31 cellular contexts compared by ENCODE assay signal in the genomic region with DNA sequence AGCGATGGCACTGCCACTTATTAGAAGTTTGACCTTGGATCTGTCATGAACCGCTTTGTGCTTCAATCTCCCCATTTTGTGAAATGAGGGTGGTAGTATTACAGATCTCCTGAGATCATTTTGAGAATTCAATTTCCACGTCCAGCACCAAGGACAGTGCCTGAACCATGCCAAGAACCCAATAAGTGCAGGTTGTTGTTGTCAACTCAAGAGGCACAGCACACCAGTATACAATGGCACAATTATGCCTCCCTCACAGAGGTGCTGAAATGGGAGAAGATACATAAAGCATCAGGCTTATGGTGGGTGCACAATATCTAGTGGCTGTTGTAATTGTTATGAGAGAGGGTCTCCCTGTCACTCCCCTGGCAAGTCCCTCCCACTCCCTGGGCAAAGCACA.
A peak's percentile ranks its signal among the peaks of the same experiment; 100 is the strongest.
DNase-seq lines count a peak whose midpoint lies in the region; ATAC-seq, FAIRE-seq and TF ChIP-seq lines count a peak whose summit lies in the region.
"Had no signal": no experiment of that assay in that cellular context is flagged by ENCODE, and none has a peak within 500 bp of the region (broad histone marks: within the 10 kb centered on the region; RNA-seq: fewer than 3 reads in every experiment).

No MANE protein-coding gene starts in this region.

- H3K9me3 Mint-ChIP-seq in activated CD8-positive, alpha-beta T cell treated with anti-CD3 and anti-CD28 coated beads for 36 hours: no peaks in the 10 kb centered on the region
- H3K9me3 Mint-ChIP-seq: activated T-helper 2 cell treated with anti-CD3 and anti-CD28 coated beads, Interferon-gamma antibody, Interleukin-2, Interleukin-4, amounts not matched to agents 10 μg/mL and 5 μg/mL and 100 μg/mL, durations not matched to agents 14 hours and 24 hours and 36 hours; brain; T-helper 2 cell treated with Interferon-gamma antibody and Interleukin-4, amounts not matched to agents 5 μg/mL and 100 μg/mL, for 36 hours had no signal

- peak; percentile 18 for DNase-seq in ACHN
- no peak for DNase-seq in HTR-8/SVneo (ENCODE audit: insufficient read length, low spot score)
- DNase-seq in dermis blood vessel endothelial cell: peak; percentile 7
- DNase-seq in 8988T: no peak
- no peak for DNase-seq in NCI-H524 (lab: John Stamatoyannopoulos, UW)
- no peak for DNase-seq in activated CD4-positive, alpha-beta T cell treated with anti-CD3 and anti-CD28 coated beads, Interleukin-2, amount 50 U/mL, for 4 hours
- no peak for DNase-seq in activated CD8-positive, alpha-beta T cell treated with anti-CD3 and anti-CD28 coated beads for 36 hours
- DNase-seq: activated CD4-positive, alpha-beta T cell treated with anti-CD3 and anti-CD28 coated beads for 4 hours; activated CD8-positive, alpha-beta memory T cell treated with anti-CD3 and anti-CD28 coated beads for 24 hours; activated naive CD4-positive, alpha-beta T cell treated with anti-CD3 and anti-CD28 coated beads, Interleukin-2, amount 50 U/mL, for 16 hours; activated T-cell treated with anti-CD3 and anti-CD28 coated beads for 4 hours; amniotic stem cell; DMS153; gastrocnemius medialis; GOT3; naive thymus-derived CD8-positive, alpha-beta T cell; NCI-H146; NCI-H2107; NCI-H446 treated with DMSO at 0.1 percent for 48 hours; occipital lobe; psoas muscle; SHP77; sigmoid colon; stimulated activated CD4-positive, alpha-beta T cell treated with anti-CD3 and anti-CD28 coated beads, Interleukin-4, amount 100 ng/mL, for 24 hours; transverse colon had no signal

- H3K4me1 Mint-ChIP-seq in activated CD8-positive, alpha-beta T cell treated with anti-CD3 and anti-CD28 coated beads for 36 hours (ENCODE audit: low read depth): no peaks in the 10 kb centered on the region

- peaks cover 17% of the 10 kb centered on the region for H3K27me3 Mint-ChIP-seq in activated CD8-positive, alpha-beta T cell treated with anti-CD3 and anti-CD28 coated beads for 36 hours

- H3K4me3 Mint-ChIP-seq in activated CD8-positive, alpha-beta T cell treated with anti-CD3 and anti-CD28 coated beads for 36 hours: no peak overlapping the region
- H3K4me3 Mint-ChIP-seq: brain; T-helper 2 cell treated with Interferon-gamma antibody and Interleukin-4, amounts not matched to agents 5 μg/mL and 100 μg/mL, for 36 hours had no signal

- H3K27ac Mint-ChIP-seq in activated CD8-positive, alpha-beta T cell treated with anti-CD3 and anti-CD28 coated beads for 36 hours: no peak overlapping the region
- H3K27ac Mint-ChIP-seq: activated T-helper 2 cell treated with anti-CD3 and anti-CD28 coated beads, Interferon-gamma antibody, Interleukin-2, Interleukin-4, amounts not matched to agents 10 μg/mL and 5 μg/mL and 100 μg/mL, durations not matched to agents 14 hours and 24 hours and 36 hours; T-helper 2 cell treated with Interferon-gamma antibody and Interleukin-4, amounts not matched to agents 5 μg/mL and 100 μg/mL, for 36 hours had no signal

- peak; percentile 65 for FAIRE-seq in HTR-8/SVneo (lab: Jason Lieb, UNC)
- FAIRE-seq: endothelial cell of umbilical vein, GM12892 had no signal

- intact Hi-C loops in activated CD8-positive, alpha-beta T cell treated with anti-CD3 and anti-CD28 coated beads for 36 hours (cut with micrococcal nuclease): no loop called here

- POLR2A ChIA-PET in activated CD8-positive, alpha-beta T cell treated with anti-CD3 and anti-CD28 coated beads for 36 hours (lab: Charles Lee): no interaction called here

- no peak for ATAC-seq in activated CD8-positive, alpha-beta T cell treated with anti-CD3 and anti-CD28 coated beads for 36 hours
- ATAC-seq: gastrocnemius medialis; naive thymus-derived CD8-positive, alpha-beta T cell; psoas muscle had no signal

- in situ Hi-C loops in ACHN (cut with HindIII; ENCODE audit: low pct_ligation_motif_present, low pct_unique_long_range_greater_than_20kb, low sequenced_read_pairs): no loop called here

- no peak for TF ChIP-seq CTCF in activated CD8-positive, alpha-beta T cell treated with anti-CD3 and anti-CD28 coated beads for 36 hours (IDR thresholded peaks at IDR 0.05)

- CTCF ChIA-PET in activated CD8-positive, alpha-beta T cell treated with anti-CD3 and anti-CD28 coated beads for 36 hours (lab: Charles Lee): no interaction called here

- no peaks in the 10 kb centered on the region for H3K36me3 Mint-ChIP-seq in activated CD8-positive, alpha-beta T cell treated with anti-CD3 and anti-CD28 coated beads for 36 hours (ENCODE audit: low read depth)
- H3K36me3 Mint-ChIP-seq: brain; naive thymus-derived CD8-positive, alpha-beta T cell had no signal

TF ChIP-seq in PFSK-1, 5 proteins besides CTCF, POLR2A, EP300 and RAD21:
- TF ChIP-seq POLR2AphosphoS5 (IDR thresholded peaks at IDR 0.05; ENCODE audit: low read depth, low read length): no peak
- TF ChIP-seq TAF1 (IDR thresholded peaks at IDR 0.05; ENCODE audit: borderline replicate concordance, insufficient read depth, low read length): no peak
- TF ChIP-seq SIN3A (IDR thresholded peaks at IDR 0.05; ENCODE audit: borderline replicate concordance, insufficient read depth, low read length): no peak
- TF ChIP-seq, protein P1, sequence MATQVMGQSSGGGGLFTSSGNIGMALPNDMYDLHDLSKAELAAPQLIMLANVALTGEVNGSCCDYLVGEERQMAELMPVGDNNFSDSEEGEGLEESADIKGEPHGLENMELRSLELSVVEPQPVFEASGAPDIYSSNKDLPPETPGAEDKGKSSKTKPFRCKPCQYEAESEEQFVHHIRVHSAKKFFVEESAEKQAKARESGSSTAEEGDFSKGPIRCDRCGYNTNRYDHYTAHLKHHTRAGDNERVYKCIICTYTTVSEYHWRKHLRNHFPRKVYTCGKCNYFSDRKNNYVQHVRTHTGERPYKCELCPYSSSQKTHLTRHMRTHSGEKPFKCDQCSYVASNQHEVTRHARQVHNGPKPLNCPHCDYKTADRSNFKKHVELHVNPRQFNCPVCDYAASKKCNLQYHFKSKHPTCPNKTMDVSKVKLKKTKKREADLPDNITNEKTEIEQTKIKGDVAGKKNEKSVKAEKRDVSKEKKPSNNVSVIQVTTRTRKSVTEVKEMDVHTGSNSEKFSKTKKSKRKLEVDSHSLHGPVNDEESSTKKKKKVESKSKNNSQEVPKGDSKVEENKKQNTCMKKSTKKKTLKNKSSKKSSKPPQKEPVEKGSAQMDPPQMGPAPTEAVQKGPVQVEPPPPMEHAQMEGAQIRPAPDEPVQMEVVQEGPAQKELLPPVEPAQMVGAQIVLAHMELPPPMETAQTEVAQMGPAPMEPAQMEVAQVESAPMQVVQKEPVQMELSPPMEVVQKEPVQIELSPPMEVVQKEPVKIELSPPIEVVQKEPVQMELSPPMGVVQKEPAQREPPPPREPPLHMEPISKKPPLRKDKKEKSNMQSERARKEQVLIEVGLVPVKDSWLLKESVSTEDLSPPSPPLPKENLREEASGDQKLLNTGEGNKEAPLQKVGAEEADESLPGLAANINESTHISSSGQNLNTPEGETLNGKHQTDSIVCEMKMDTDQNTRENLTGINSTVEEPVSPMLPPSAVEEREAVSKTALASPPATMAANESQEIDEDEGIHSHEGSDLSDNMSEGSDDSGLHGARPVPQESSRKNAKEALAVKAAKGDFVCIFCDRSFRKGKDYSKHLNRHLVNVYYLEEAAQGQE (IDR thresholded peaks at IDR 0.05; ENCODE audit: insufficient read depth in 1 of 2, low read depth in 2 of 2, low read length in 2 of 2): peak; percentile 80 to 95

Comparison
In these comparisons a context has a peak if more than half of its experiments do, and no peak if none do; other contexts are left out.
1. DNase-seq: peak in ACHN (single experiment) and dermis blood vessel endothelial cell (single experiment); none in HTR-8/SVneo (single experiment), 8988T (single experiment), NCI-H524 (0 of 2), activated CD4-positive, alpha-beta T cell treated with anti-CD3 and anti-CD28 coated beads, Interleukin-2, amount 50 U/mL, for 4 hours (0 of 2) and activated CD8-positive, alpha-beta T cell treated with anti-CD3 and anti-CD28 coated beads for 36 hours (single experiment).